ENCODE assay signal across 27 cellular contexts in genomic region chr4:101931619-101932018, GRCh38.
"Had no signal": no experiment of that assay in that cellular context is flagged by ENCODE, and none has a peak within 500 bp of the region (broad histone marks: within the 10 kb centered on the region; RNA-seq: fewer than 3 reads in every experiment).

No MANE protein-coding gene starts in this region.

- ATAC-seq: activated CD8-positive, alpha-beta memory T cell treated with anti-CD3 and anti-CD28 coated beads, Interleukin-2, amount 10 ng/mL, durations not matched to agents 7 days and 5 days; K562 had no signal

- H3K27ac Mint-ChIP-seq: activated CD4-positive, alpha-beta T cell treated with anti-CD3 and anti-CD28 coated beads, Interleukin-2, amount 10 ng/mL, durations not matched to agents 24 days and 14 days; activated CD8-positive, alpha-beta memory T cell treated with anti-CD3 and anti-CD28 coated beads, Interleukin-2, amount 10 ng/mL, durations not matched to agents 7 days and 5 days; activated naive CD4-positive, alpha-beta T cell treated with anti-CD3 and anti-CD28 coated beads, Interleukin-2, amount 50 U/mL, for 24 hours; activated T-cell treated with anti-CD3 and anti-CD28 coated beads, Interleukin-2, amount 50 U/mL, for 24 hours; activated T-helper 1 cell treated with anti-CD3 and anti-CD28 coated beads, Interleukin-12 subunit alpha, Interleukin-12 subunit beta, Interleukin-2, Interleukin-4 antibody, amounts not matched to agents 30 ng/mL and 10 ng/mL and 1 ng/mL, durations not matched to agents 14 hours and 24 hours and 36 hours; T-helper 1 cell treated with Interleukin-12 subunit alpha and Interleukin-12 subunit beta and Interleukin-4 antibody, amounts not matched to agents 30 μg/mL and 1 μg/mL, for 36 hours had no signal

- H3K27me3 Mint-ChIP-seq: activated CD4-positive, alpha-beta T cell treated with anti-CD3 and anti-CD28 coated beads, Interleukin-2, amount 10 ng/mL, durations not matched to agents 24 days and 14 days; activated CD8-positive, alpha-beta memory T cell treated with anti-CD3 and anti-CD28 coated beads, Interleukin-2, amount 10 ng/mL, durations not matched to agents 7 days and 5 days; activated T-cell treated with anti-CD3 and anti-CD28 coated beads, Interleukin-2, amount 50 U/mL, for 24 hours had no signal

- H3K4me1 ChIP-seq: breast epithelium, Peyer's patch had no signal

- H3K4me1 Mint-ChIP-seq: activated CD4-positive, alpha-beta T cell treated with anti-CD3 and anti-CD28 coated beads, Interleukin-2, amount 10 ng/mL, durations not matched to agents 24 days and 14 days; activated CD8-positive, alpha-beta memory T cell treated with anti-CD3 and anti-CD28 coated beads, Interleukin-2, amount 10 ng/mL, durations not matched to agents 7 days and 5 days; activated naive CD4-positive, alpha-beta T cell treated with anti-CD3 and anti-CD28 coated beads, Interleukin-2, amount 50 U/mL, for 24 hours had no signal

- H3K9me3 Mint-ChIP-seq: activated CD4-positive, alpha-beta T cell treated with anti-CD3 and anti-CD28 coated beads, Interleukin-2, amount 10 ng/mL, durations not matched to agents 24 days and 14 days had no signal

- H3K36me3 Mint-ChIP-seq: activated CD8-positive, alpha-beta memory T cell treated with anti-CD3 and anti-CD28 coated beads, Interleukin-2, amount 10 ng/mL, durations not matched to agents 7 days and 5 days; activated naive CD4-positive, alpha-beta T cell treated with anti-CD3 and anti-CD28 coated beads, Interleukin-2, amount 50 U/mL, for 24 hours had no signal

- DNase-seq: activated CD4-positive, alpha-beta T cell treated with anti-CD3 and anti-CD28 coated beads for 1 hour; activated CD4-positive, alpha-beta T cell treated with anti-CD3 and anti-CD28 coated beads, Interleukin-2, amount 10 ng/mL, durations not matched to agents 24 days and 14 days; activated CD4-positive, alpha-beta T cell treated with anti-CD3 and anti-CD28 coated beads, Interleukin-2, amount 50 U/mL, for 48 hours; activated CD8-positive, alpha-beta memory T cell treated with anti-CD3 and anti-CD28 coated beads, Interleukin-2, amount 10 ng/mL, durations not matched to agents 7 days and 5 days; activated effector memory CD4-positive, alpha-beta T cell treated with Interleukin-2 at 50 U/mL for 16 hours; activated naive CD4-positive, alpha-beta T cell; activated T-cell treated with anti-CD3 and anti-CD28 coated beads, Interleukin-2, amount 50 U/mL, for 24 hours; aorta; caudate nucleus; Karpas-422; MM.1S; NCI-H1105 treated with DMSO at 0.1 percent for 48 hours; NCI-H1436 treated with DMSO at 0.1 percent for 48 hours; NCI-H1930; NCI-H2227 treated with DMSO at 0.1 percent for 48 hours; NCI-H446 treated with DMSO at 0.1 percent for 48 hours; NCI-H526 treated with DMSO at 0.1 percent for 48 hours; NCI-H82; Peyer's patch; SIG-M5; SW 1271 had no signal

- H3K9me3 ChIP-seq: breast epithelium, Peyer's patch had no signal

- H3K27ac ChIP-seq: breast epithelium, Peyer's patch, SK-N-MC had no signal

- H3K27me3 ChIP-seq: breast epithelium, Peyer's patch had no signal

- H3K4me3 ChIP-seq: breast epithelium, K562, Peyer's patch, SK-N-MC had no signal

- H3K36me3 ChIP-seq: breast epithelium, Peyer's patch had no signal

- H3K4me3 Mint-ChIP-seq: activated CD4-positive, alpha-beta T cell treated with anti-CD3 and anti-CD28 coated beads, Interleukin-2, amount 10 ng/mL, durations not matched to agents 24 days and 14 days; activated CD8-positive, alpha-beta memory T cell treated with anti-CD3 and anti-CD28 coated beads, Interleukin-2, amount 10 ng/mL, durations not matched to agents 7 days and 5 days; activated naive CD4-positive, alpha-beta T cell treated with anti-CD3 and anti-CD28 coated beads, Interleukin-2, amount 50 U/mL, for 24 hours; activated T-cell treated with anti-CD3 and anti-CD28 coated beads, Interleukin-2, amount 50 U/mL, for 24 hours; activated T-helper 1 cell treated with anti-CD3 and anti-CD28 coated beads, Interleukin-12 subunit alpha, Interleukin-12 subunit beta, Interleukin-2, Interleukin-4 antibody, amounts not matched to agents 30 ng/mL and 10 ng/mL and 1 ng/mL, durations not matched to agents 14 hours and 24 hours and 36 hours; T-helper 1 cell treated with Interleukin-12 subunit alpha and Interleukin-12 subunit beta and Interleukin-4 antibody, amounts not matched to agents 30 μg/mL and 1 μg/mL, for 36 hours had no signal
